ENCODE assay signal across 8 cellular contexts in the genomic region with DNA sequence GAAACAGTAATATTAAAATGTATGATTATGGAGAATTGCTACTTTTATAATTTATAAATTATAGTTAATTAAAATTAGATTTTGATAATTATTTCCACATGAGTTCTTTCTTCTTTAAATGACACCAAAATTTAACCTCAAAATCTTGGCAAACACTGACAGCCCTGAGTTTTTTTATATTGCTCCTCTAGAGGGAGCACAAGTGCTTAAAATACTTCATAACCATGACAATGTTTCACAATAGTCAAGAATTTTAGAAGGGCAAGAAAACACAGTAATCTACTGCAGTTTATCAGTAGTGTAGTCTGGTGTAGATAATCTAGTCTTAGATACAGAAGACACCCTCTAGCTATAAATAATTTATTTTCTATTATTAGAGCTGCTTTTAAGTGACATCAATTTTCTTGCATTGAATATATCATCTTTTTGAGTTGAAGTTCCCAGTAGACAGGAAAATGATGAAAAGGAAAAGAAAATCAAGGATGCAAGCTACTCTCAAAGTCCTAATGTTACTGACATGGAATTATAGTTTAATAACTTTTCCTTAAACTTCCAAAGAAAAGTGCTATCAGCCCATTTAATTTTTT. TPM values are rescaled to one million over a fixed set of nuclear protein-coding genes. Genes with fewer than 3 reads are reported as not detected.
DNase-seq lines count a peak whose midpoint lies in the region; ATAC-seq, FAIRE-seq and TF ChIP-seq lines count a peak whose summit lies in the region.

No MANE protein-coding gene starts in this region.

- no peak for TF ChIP-seq POLR2A in stomach (IDR thresholded peaks at IDR 0.05)

- H3K4me3 ChIP-seq in ascending aorta = no peak overlapping the region
- no peak overlapping the region for H3K4me3 ChIP-seq in stomach

- H3K36me3 ChIP-seq in ascending aorta = no peaks in the 10 kb centered on the region
- no peaks in the 10 kb centered on the region for H3K36me3 ChIP-seq in stomach

- peak; percentile 49 to 74 (median 52) for TF ChIP-seq CTCF in ascending aorta (IDR thresholded peaks at IDR 0.05)
- TF ChIP-seq CTCF in stomach (IDR thresholded peaks at IDR 0.05) = peak in 5 of 7 experiments; percentile 21 to 68 (median 50)

- H3K4me1 ChIP-seq in ascending aorta (no peaks in the 10 kb centered on the region), stomach (peaks cover 0 to 8% (median 4%) of the 10 kb centered on the region in 4 donors)

- DNase-seq in AML-193 (lab: John Stamatoyannopoulos, UW) (peak; percentile 60 to 77), GM18507 (ENCODE audit: extremely low spot score, insufficient read length, low read depth) (peak; percentile 20), NCI-H2171 treated with DMSO at 0.1 percent for 48 hours (lab: John Stamatoyannopoulos, UW) (peak; percentile 68), ascending aorta (ENCODE audit: low spot score in 2 of 2) (no peak), hepatic stellate cell (ENCODE audit: low spot score) (peak; percentile 48), stomach (no peak), GDM1 (lab: John Stamatoyannopoulos, UW) (no peak)

- no peak overlapping the region for H3K27ac ChIP-seq in ascending aorta
- no peak overlapping the region for H3K27ac ChIP-seq in stomach

- no peaks in the 10 kb centered on the region for H3K27me3 ChIP-seq in ascending aorta
- no peaks in the 10 kb centered on the region for H3K27me3 ChIP-seq in stomach

- FAIRE-seq in GM18507 (lab: Jason Lieb, UNC) = peak; percentile 80

- no peak for ATAC-seq in HG03045 (IDR thresholded peaks at IDR 0.05; ENCODE audit: unreplicated experiment)

- intact Hi-C loops in ascending aorta (cut with DNase I) (loop anchor here (1.0 kb wide), 1 partner anchor 174 kb away; no protein-coding TSS in a partner anchor), stomach (cut with DNase I; ENCODE audit: low total_unique reads) (loop anchor here (5.0 kb wide), 1 partner anchor 173 kb away; no protein-coding TSS in a partner anchor)

- H3K9me3 ChIP-seq in ascending aorta = no peaks in the 10 kb centered on the region
- no peaks in the 10 kb centered on the region for H3K9me3 ChIP-seq in stomach

- TF ChIP-seq EP300 in stomach (IDR thresholded peaks at IDR 0.05) = no peak

RNA-seq across cellular contexts. Expression of a gene that starts 14.3 kb away (rescaled TPM):
- 1.9 TPM for total RNA-seq in ascending aorta
- total RNA-seq in stomach = 10 to 100 TPM in 2 of 5 donors, 1 to 10 TPM in 3; 1.3 to 22.0 (median 8.3) TPM
- 10 to 100 TPM in 2 of 3 donors, 1 to 10 TPM in 1; 5.3 to 20.6 (median 12.9) TPM for polyA plus RNA-seq in stomach

RNA-seq across cellular contexts. Expression of a gene that starts 32.3 kb away (rescaled TPM):
- total RNA-seq in ascending aorta (13.4 TPM), stomach (10 to 100 TPM in 1 of 5 donors, under 1 TPM in 1, not detected in 3; 0.37 to 33.0 TPM)
- not detected for polyA plus RNA-seq in stomach

Comparison
In these comparisons a context has a peak if more than half of its experiments do, and no peak if none do; other contexts are left out.
1. DNase-seq: peak in AML-193 (2 of 2), GM18507 (single experiment), NCI-H2171 treated with DMSO at 0.1 percent for 48 hours (single experiment) and hepatic stellate cell (single experiment); none in ascending aorta (0 of 2), stomach (single experiment) and GDM1 (single experiment).